ENCODE assay signal across 1 cellular context in genomic region chr12:128338344-128338743, GRCh38.
TF ChIP-seq lines count a peak whose summit lies in the region.

No MANE protein-coding gene starts in this region.

TF ChIP-seq in H1, 55 proteins besides CTCF, POLR2A, EP300 and RAD21 (continued from another document):
- TF ChIP-seq, protein P1, sequence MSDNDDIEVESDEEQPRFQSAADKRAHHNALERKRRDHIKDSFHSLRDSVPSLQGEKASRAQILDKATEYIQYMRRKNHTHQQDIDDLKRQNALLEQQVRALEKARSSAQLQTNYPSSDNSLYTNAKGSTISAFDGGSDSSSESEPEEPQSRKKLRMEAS (IDR thresholded peaks at IDR 0.05) = peak; percentile 73
- TF ChIP-seq KDM1A (IDR thresholded peaks at IDR 0.05; ENCODE audit: borderline replicate concordance, low read length) (no peak), RNF2 (IDR thresholded peaks at IDR 0.05; ENCODE audit: borderline replicate concordance, low read depth, low read length, missing control alignments, poor library complexity, severe bottlenecking) (no peak), SIX5 (IDR thresholded peaks at IDR 0.05; ENCODE audit: low read depth, low read length) (no peak), YY1 (IDR thresholded peaks at IDR 0.05; ENCODE audit: low read depth, low read length) (no peak), NRF1 (IDR thresholded peaks at IDR 0.05; ENCODE audit: low read depth, low read length) (no peak)
